In genomic region chr3:38476157-38476756, GRCh38 we compare ENCODE assay signal across 34 cellular contexts.
"Had no signal": no experiment of that assay in that cellular context is flagged by ENCODE, and none has a peak within 500 bp of the region (broad histone marks: within the 10 kb centered on the region; RNA-seq: fewer than 3 reads in every experiment).

No MANE protein-coding gene starts in this region.

- H3K9me3 Mint-ChIP-seq: activated CD4-positive, alpha-beta memory T cell treated with anti-CD3 and anti-CD28 coated beads, Interleukin-2, amount 10 ng/mL, durations not matched to agents 7 days and 5 days; activated CD4-positive, alpha-beta T cell treated with anti-CD3 and anti-CD28 coated beads, Interleukin-2, amount 10 ng/mL, durations not matched to agents 7 days and 5 days; activated naive CD4-positive, alpha-beta T cell treated with anti-CD3 and anti-CD28 coated beads, Interleukin-2, amount 50 U/mL, for 72 hours; natural killer cell treated with Interleukin-12 subunit alpha and Interleukin-12 subunit beta and Interleukin-15 and Interleukin-18, amount 100 ng/mL, for 72 hours; stimulated activated naive B cell treated with anti-CD40 and anti-IgM and Interleukin-4, amounts not matched to agents 10 μg/mL and 1 μg/mL and 100 μg/mL, for 72 hours had no signal

- H3K27me3 Mint-ChIP-seq: activated CD4-positive, alpha-beta memory T cell treated with anti-CD3 and anti-CD28 coated beads, Interleukin-2, amount 10 ng/mL, durations not matched to agents 7 days and 5 days; activated CD4-positive, alpha-beta T cell treated with anti-CD3 and anti-CD28 coated beads, Interleukin-2, amount 10 ng/mL, durations not matched to agents 7 days and 5 days; natural killer cell treated with Interleukin-12 subunit alpha and Interleukin-12 subunit beta and Interleukin-15 and Interleukin-18, amount 100 ng/mL, for 72 hours; stimulated activated naive B cell treated with anti-CD40 and anti-IgM and Interleukin-4, amounts not matched to agents 10 μg/mL and 1 μg/mL and 100 μg/mL, for 72 hours had no signal

- DNase-seq: activated CD4-positive, alpha-beta memory T cell treated with anti-CD3 and anti-CD28 coated beads, Interleukin-2, amount 10 ng/mL, durations not matched to agents 7 days and 5 days; activated CD4-positive, alpha-beta T cell treated with anti-CD3 and anti-CD28 coated beads for 1 hour; activated CD4-positive, alpha-beta T cell treated with anti-CD3 and anti-CD28 coated beads, Interleukin-2, amount 10 ng/mL, durations not matched to agents 7 days and 5 days; activated naive CD4-positive, alpha-beta T cell; activated T-cell treated with anti-CD3 and anti-CD28 coated beads, Interleukin-2, amount 50 U/mL, for 48 hours; adrenal gland; aorta; body of pancreas; cerebellar nuclear complex; colonic mucosa; effector memory CD4-positive, alpha-beta T cell; erythroblast; islet precursor cell; left ventricle myocardium inferior; mesendoderm; mucosa of descending colon; ovary; retina; small intestine; stimulated activated CD4-positive, alpha-beta T cell treated with anti-CD3 and anti-CD28 coated beads, Interleukin-4, amount 100 ng/mL, for 24 hours; stimulated activated CD8-positive, alpha-beta memory T cell treated with anti-CD3 and anti-CD28 coated beads, Interleukin-4, amount 100 ng/mL, for 48 hours; stimulated activated naive B cell treated with anti-CD40 and anti-IgM and Interleukin-4, amounts not matched to agents 10 μg/mL and 1 μg/mL and 100 μg/mL, for 72 hours; stomach; T-helper 2 cell; thyroid gland; upper lobe of right lung had no signal

- H3K9me3 ChIP-seq: adrenal gland, body of pancreas, colonic mucosa, gastroesophageal sphincter, left ventricle myocardium inferior, mucosa of descending colon, ovary, prostate gland, stomach, thyroid gland, upper lobe of right lung had no signal

- H3K36me3 ChIP-seq: colonic mucosa, ovary had no signal

- H3K27ac ChIP-seq: adrenal gland, body of pancreas, cardiac muscle cell, colonic mucosa, gastroesophageal sphincter, hepatocyte, left ventricle myocardium inferior, ovary, prostate gland, stomach, thyroid gland, upper lobe of right lung had no signal

- H3K27me3 ChIP-seq: adrenal gland, body of pancreas, cardiac muscle cell, colonic mucosa, gastroesophageal sphincter, hepatocyte, ovary, stomach, thyroid gland, upper lobe of right lung had no signal

- ATAC-seq: activated naive CD4-positive, alpha-beta T cell treated with anti-CD3 and anti-CD28 coated beads, Interleukin-2, amount 50 U/mL, for 72 hours; body of pancreas; gastroesophageal sphincter; mucosa of descending colon; sciatic nerve; stimulated activated naive B cell treated with anti-CD40 and anti-IgM and Interleukin-4, amounts not matched to agents 10 μg/mL and 1 μg/mL and 100 μg/mL, for 72 hours; upper lobe of right lung had no signal

- H3K4me3 ChIP-seq: adrenal gland, body of pancreas, cardiac muscle cell, colonic mucosa, gastroesophageal sphincter, hepatocyte, left ventricle myocardium inferior, lung, mucosa of descending colon, ovary, prostate gland, stomach, thyroid gland, upper lobe of right lung had no signal

- H3K27ac Mint-ChIP-seq: activated CD4-positive, alpha-beta memory T cell treated with anti-CD3 and anti-CD28 coated beads, Interleukin-2, amount 10 ng/mL, durations not matched to agents 7 days and 5 days; activated CD4-positive, alpha-beta T cell treated with anti-CD3 and anti-CD28 coated beads, Interleukin-2, amount 10 ng/mL, durations not matched to agents 7 days and 5 days; natural killer cell treated with Interleukin-12 subunit alpha and Interleukin-12 subunit beta and Interleukin-15 and Interleukin-18, amount 100 ng/mL, for 72 hours; stimulated activated naive B cell treated with anti-CD40 and anti-IgM and Interleukin-4, amounts not matched to agents 10 μg/mL and 1 μg/mL and 100 μg/mL, for 72 hours had no signal

- H3K36me3 Mint-ChIP-seq: natural killer cell treated with Interleukin-12 subunit alpha and Interleukin-12 subunit beta and Interleukin-15 and Interleukin-18, amount 100 ng/mL, for 72 hours; stimulated activated naive B cell treated with anti-CD40 and anti-IgM and Interleukin-4, amounts not matched to agents 10 μg/mL and 1 μg/mL and 100 μg/mL, for 72 hours had no signal

- H3K4me3 Mint-ChIP-seq: activated CD4-positive, alpha-beta memory T cell treated with anti-CD3 and anti-CD28 coated beads, Interleukin-2, amount 10 ng/mL, durations not matched to agents 7 days and 5 days; activated CD4-positive, alpha-beta T cell treated with anti-CD3 and anti-CD28 coated beads, Interleukin-2, amount 10 ng/mL, durations not matched to agents 7 days and 5 days; natural killer cell treated with Interleukin-12 subunit alpha and Interleukin-12 subunit beta and Interleukin-15 and Interleukin-18, amount 100 ng/mL, for 72 hours; stimulated activated naive B cell treated with anti-CD40 and anti-IgM and Interleukin-4, amounts not matched to agents 10 μg/mL and 1 μg/mL and 100 μg/mL, for 72 hours had no signal

- H3K4me1 ChIP-seq: colonic mucosa, prostate gland had no signal

- H3K4me1 Mint-ChIP-seq: activated CD4-positive, alpha-beta memory T cell treated with anti-CD3 and anti-CD28 coated beads, Interleukin-2, amount 10 ng/mL, durations not matched to agents 7 days and 5 days; activated CD4-positive, alpha-beta T cell treated with anti-CD3 and anti-CD28 coated beads, Interleukin-2, amount 10 ng/mL, durations not matched to agents 7 days and 5 days had no signal
